ENCODE assay signal across 22 cellular contexts in the genomic region with DNA sequence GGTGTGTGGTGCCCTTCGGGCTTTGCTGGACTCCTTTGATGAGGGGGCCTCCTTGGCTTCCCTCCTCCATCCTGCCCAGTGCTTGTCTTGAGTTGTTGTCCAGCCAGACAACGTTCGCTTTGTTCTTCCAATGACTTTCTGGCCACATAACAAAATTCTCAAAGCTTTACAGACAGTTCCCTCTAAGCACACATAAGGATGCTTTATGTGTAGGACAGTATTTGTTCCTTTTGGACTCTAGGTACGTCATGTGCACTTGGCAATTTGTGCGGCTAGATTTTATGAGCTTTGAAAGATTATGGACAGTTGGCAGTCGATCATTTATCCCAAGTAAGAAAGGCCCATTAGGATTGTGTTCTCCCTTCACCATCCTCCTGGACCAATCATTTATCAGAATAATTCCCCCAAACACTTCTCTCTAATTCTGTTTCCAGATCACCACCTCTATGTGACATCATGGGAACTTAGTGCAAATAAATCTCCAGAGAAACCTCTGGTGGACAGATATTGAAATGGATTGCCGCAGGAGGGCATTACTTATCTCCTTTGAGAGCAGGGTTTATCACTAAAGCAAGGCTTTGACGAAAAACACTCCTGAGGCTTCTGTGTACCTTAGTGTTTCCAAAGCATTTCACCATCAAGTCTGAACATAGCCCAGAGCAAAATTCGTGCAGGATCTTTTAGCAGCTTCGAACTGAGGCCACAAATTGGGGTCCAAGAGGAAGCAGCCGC.
DNase-seq lines count a peak whose midpoint lies in the region; FAIRE-seq and TF ChIP-seq lines count a peak whose summit lies in the region.
"Had no signal": no experiment of that assay in that cellular context is flagged by ENCODE, and none has a peak within 500 bp of the region (broad histone marks: within the 10 kb centered on the region; RNA-seq: fewer than 3 reads in every experiment).

No MANE protein-coding gene starts in this region.

- WGBS in hepatocyte (ENCODE audit: low lambda C conversion rate, missing lambda C conversion rate): 52% methylated on average over 11 of the region's 11 CpGs

- H3K4me2 ChIP-seq in hepatocyte: no peak overlapping the region
- H3K4me2 ChIP-seq: PC-9 had no signal

- POLR2A ChIA-PET in HEK293T (lab: Yijun Ruan, JAX): interaction anchor here (0.7 kb wide), 1 partner anchor 27 kb away, joined by 3 read pairs; no protein-coding TSS in a partner anchor

- H3K9me3 ChIP-seq in hepatocyte (ENCODE audit: low read depth): no peaks in the 10 kb centered on the region
- H3K9me3 ChIP-seq: MG63 had no signal

- no peak overlapping the region for H3K4me3 Mint-ChIP-seq in mesothelial cell of epicardium
- H3K4me3 Mint-ChIP-seq: CD14-positive monocyte, HFFc6 had no signal

- no peaks in the 10 kb centered on the region for H3K36me3 ChIP-seq in hepatocyte (replicated peaks; ENCODE audit: insufficient read depth, low read depth)
- H3K36me3 ChIP-seq: MG63 had no signal

- H3K79me2 ChIP-seq in hepatocyte: no peaks in the 10 kb centered on the region

- no peak for FAIRE-seq in GM12892 (lab: Jason Lieb, UNC)
- FAIRE-seq: GM19239 had no signal

- peaks cover 14% of the 10 kb centered on the region for H3K27me3 Mint-ChIP-seq in mesothelial cell of epicardium (ENCODE audit: low read depth)

- no peaks in the 10 kb centered on the region for H3K27me3 ChIP-seq in hepatocyte
- H3K27me3 ChIP-seq: MG63 had no signal

- peak overlapping the region; percentile 87 for H3K27ac ChIP-seq in 22Rv1
- peak overlapping the region; percentile 98 for H3K27ac ChIP-seq in VCaP
- H3K27ac ChIP-seq in hepatocyte: peak overlapping the region; percentile 15
- H3K27ac ChIP-seq: PC-9 had no signal

- no peak overlapping the region for H3K27ac Mint-ChIP-seq in mesothelial cell of epicardium
- H3K27ac Mint-ChIP-seq: HFFc6 had no signal

- H3K9me3 Mint-ChIP-seq in mesothelial cell of epicardium: no peaks in the 10 kb centered on the region
- H3K9me3 Mint-ChIP-seq: HFFc6 had no signal

- no peaks in the 10 kb centered on the region for H3K4me1 ChIP-seq in hepatocyte (ENCODE audit: insufficient read depth)

- no peak overlapping the region for H2AFZ ChIP-seq in hepatocyte
- H2AFZ ChIP-seq: PC-9 had no signal

- TF ChIP-seq POLR2A in GM12892 (IDR thresholded peaks at IDR 0.05; ENCODE audit: low read depth, low read length): no peak

- DNase-seq in HEK293T (ENCODE audit: extremely low spot score) (peak; percentile 23), hepatocyte (ENCODE audit: low spot score) (no peak), GM12892 (ENCODE audit: insufficient read length) (no peak), mesothelial cell of epicardium (ENCODE audit: low spot score in 2 of 2, unreplicated experiment in 2 of 2) (no peak), NCI-H524 treated with DMSO at 0.1 percent for 48 hours (lab: John Stamatoyannopoulos, UW) (no peak)
- no peak for DNase-seq in stimulated activated CD4-positive, alpha-beta T cell treated with anti-CD3 and anti-CD28 coated beads, Interleukin-4, amount 100 ng/mL, for 24 hours
- DNase-seq: AML-193, EL, GF-D8, HFFc6, Kasumi-1, MG63, NCI-H1436, NCI-H187 treated with DMSO at 0.1 percent for 48 hours, NCI-H2107, NCI-H446 treated with DMSO at 0.1 percent for 48 hours, NCI-H69, PC-9 had no signal

- no peaks in the 10 kb centered on the region for H4K20me1 ChIP-seq in hepatocyte (ENCODE audit: insufficient read depth, poor library complexity, severe bottlenecking)

- no peaks in the 10 kb centered on the region for H3K36me3 Mint-ChIP-seq in mesothelial cell of epicardium
- H3K36me3 Mint-ChIP-seq: CD14-positive monocyte had no signal

- CTCF ChIA-PET in HEK293T (lab: Yijun Ruan, JAX): interaction anchor here (0.5 kb wide), 1 partner anchor 455 kb away, joined by 4 read pairs; no protein-coding TSS in a partner anchor

- H3K9me2 ChIP-seq in hepatocyte (replicated peaks; ENCODE audit: insufficient read depth): no peaks in the 10 kb centered on the region

- H3K4me1 Mint-ChIP-seq in mesothelial cell of epicardium: peaks cover 22% of the 10 kb centered on the region
- H3K4me1 Mint-ChIP-seq: CD14-positive monocyte had no signal

- TF ChIP-seq CTCF in 22Rv1 (IDR thresholded peaks at IDR 0.05) (peak; percentile 10; the same call in 1 of the 2 replicates), VCaP (conservative IDR thresholded peaks at IDR 0.05) (peak; percentile 40), hepatocyte (IDR thresholded peaks at IDR 0.05; ENCODE audit: poor library complexity) (no peak), mesothelial cell of epicardium (IDR thresholded peaks at IDR 0.05; ENCODE audit: unreplicated experiment) (no peak)

- H3K4me3 ChIP-seq in hepatocyte: no peak overlapping the region
- H3K4me3 ChIP-seq: MG63, PC-9 had no signal

TF ChIP-seq in HEK293T, 16 proteins besides CTCF, POLR2A, EP300 and RAD21:
- TF ChIP-seq TARDBP (IDR thresholded peaks at IDR 0.05) (no peak), L3MBTL2 (conservative IDR thresholded peaks at IDR 0.05) (no peak)
- TF ChIP-seq, protein P1, sequence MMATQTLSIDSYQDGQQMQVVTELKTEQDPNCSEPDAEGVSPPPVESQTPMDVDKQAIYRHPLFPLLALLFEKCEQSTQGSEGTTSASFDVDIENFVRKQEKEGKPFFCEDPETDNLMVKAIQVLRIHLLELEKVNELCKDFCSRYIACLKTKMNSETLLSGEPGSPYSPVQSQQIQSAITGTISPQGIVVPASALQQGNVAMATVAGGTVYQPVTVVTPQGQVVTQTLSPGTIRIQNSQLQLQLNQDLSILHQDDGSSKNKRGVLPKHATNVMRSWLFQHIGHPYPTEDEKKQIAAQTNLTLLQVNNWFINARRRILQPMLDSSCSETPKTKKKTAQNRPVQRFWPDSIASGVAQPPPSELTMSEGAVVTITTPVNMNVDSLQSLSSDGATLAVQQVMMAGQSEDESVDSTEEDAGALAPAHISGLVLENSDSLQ (IDR thresholded peaks at IDR 0.05): peak; percentile 68

Comparison
In these comparisons a context has a peak if more than half of its experiments do, and no peak if none do; other contexts are left out.
1. H3K27ac ChIP-seq: peak in every context shown above with its lines; median percentile 98 in VCaP; 87 in 22Rv1; 15 in hepatocyte.
2. CTCF ChIP-seq: peak in 22Rv1 (single experiment) and VCaP (single experiment); none in hepatocyte (single experiment) and mesothelial cell of epicardium (single experiment).